Comparison of ENCODE assay signal across 1 cellular context in genomic region chr19:42003506-42004294, GRCh38.
TF ChIP-seq lines count a peak whose summit lies in the region.

No MANE protein-coding gene starts in this region.

TF ChIP-seq in A549, 52 proteins besides CTCF, POLR2A, EP300 and RAD21 (continued from another document):
- TF ChIP-seq PBX3 (IDR thresholded peaks at IDR 0.05): no peak
- no peak for TF ChIP-seq NPAS2 (CRISPR knock-in tag; IDR thresholded peaks at IDR 0.05; ENCODE audit: borderline replicate concordance)
- TF ChIP-seq HEYL (CRISPR knock-in tag; IDR thresholded peaks at IDR 0.05): no peak
- TF ChIP-seq POLR2AphosphoS2 (conservative IDR thresholded peaks at IDR 0.05; ENCODE audit: low read length): no peak
- TF ChIP-seq EHMT2 (IDR thresholded peaks at IDR 0.05; ENCODE audit: low read depth): no peak
- TF ChIP-seq CEBPB (IDR thresholded peaks at IDR 0.05): no peak
